Comparison of ENCODE assay signal across 8 cellular contexts in the genomic region with DNA sequence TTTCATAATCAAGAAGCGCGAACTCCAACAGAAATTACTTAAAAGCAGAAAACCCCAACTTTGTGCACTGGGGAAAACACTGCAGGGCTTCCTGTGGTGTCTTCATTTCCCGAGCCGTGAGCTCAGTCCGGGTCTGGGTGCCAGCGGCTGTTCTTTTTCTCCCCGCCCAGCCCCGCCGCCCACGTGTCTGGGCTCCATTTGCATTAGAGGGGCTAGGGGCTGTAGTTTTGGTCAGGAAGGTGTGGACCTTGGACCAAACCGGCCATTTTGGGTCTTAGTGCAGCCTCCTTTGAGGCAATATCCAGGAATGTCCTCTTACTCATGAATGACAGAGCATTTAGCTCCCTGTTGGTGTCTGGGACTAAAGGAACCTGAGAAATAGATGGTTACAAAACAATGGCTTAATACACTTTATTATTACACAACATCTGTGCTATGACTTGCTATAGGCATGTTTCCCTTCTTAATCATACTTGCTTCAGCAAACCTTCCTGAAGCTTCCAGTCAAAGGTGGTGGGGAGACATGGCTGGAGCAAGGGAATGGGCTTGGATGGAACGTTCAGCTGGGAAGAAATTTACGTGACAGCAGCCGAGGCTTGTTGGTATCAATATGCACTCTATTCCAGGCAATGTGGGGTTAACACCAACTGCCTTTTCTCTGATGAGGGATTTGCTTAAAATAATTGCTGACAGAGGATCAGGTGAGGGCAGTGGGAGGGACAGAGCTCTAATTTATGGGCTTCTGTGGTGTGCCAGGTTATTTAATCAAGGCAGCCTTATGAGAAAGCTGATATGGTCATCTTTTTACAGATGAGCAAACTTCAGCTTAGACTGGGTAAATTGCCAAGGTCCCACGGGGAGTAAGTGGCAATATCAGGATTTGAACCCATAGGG. TPM values are rescaled to one million over a fixed set of nuclear protein-coding genes. Genes with fewer than 3 reads are reported as not detected.
DNase-seq lines count a peak whose midpoint lies in the region; ATAC-seq and TF ChIP-seq lines count a peak whose summit lies in the region.

No MANE protein-coding gene starts in this region.

- ATAC-seq in HG03342 (IDR thresholded peaks at IDR 0.05; ENCODE audit: unreplicated experiment) (peak; percentile 21), GM19351 (IDR thresholded peaks at IDR 0.05; ENCODE audit: unreplicated experiment) (no peak), GM19452 (IDR thresholded peaks at IDR 0.05; ENCODE audit: unreplicated experiment) (no peak)

- intact Hi-C loops in prostate gland (cut with DNase I), result loop anchor here (5.0 kb wide), 3 partner anchors 50 to 65 kb away; partner anchors contain the start of gene MAD2L2

- WGBS in prostate gland, result 7% methylated on average over 15 of the region's 15 CpGs

- TF ChIP-seq POLR2A in prostate gland (IDR thresholded peaks at IDR 0.05), result peak; percentile 49

- H3K27ac ChIP-seq in right atrium auricular region (peak overlapping the region; percentile 85 to 86), prostate gland (peak overlapping the region; percentile 94 to 95)

- H3K9me3 ChIP-seq in right atrium auricular region (no peaks in the 10 kb centered on the region), prostate gland (no peaks in the 10 kb centered on the region)

- peaks cover 0 to 27% of the 10 kb centered on the region in 2 donors for H3K4me1 ChIP-seq in right atrium auricular region
- peaks cover 29% of the 10 kb centered on the region for H3K4me1 ChIP-seq in prostate gland (replicated peaks)

- no peaks in the 10 kb centered on the region for H3K36me3 ChIP-seq in right atrium auricular region
- H3K36me3 ChIP-seq in prostate gland, result no peaks in the 10 kb centered on the region

- H3K4me3 ChIP-seq in right atrium auricular region, result peak overlapping the region; percentile 63 to 90
- H3K4me3 ChIP-seq in prostate gland, result peak overlapping the region; percentile 68 to 72

- DNase-seq in DMS 273 treated with DMSO at 0.1 percent for 48 hours (lab: John Stamatoyannopoulos, UW), result peak; percentile 49
- DNase-seq in RKO (ENCODE audit: low spot score), result peak; percentile 89
- peak; percentile 94 for DNase-seq in amniotic epithelial cell (ENCODE audit: low read depth)
- DNase-seq in right atrium auricular region (ENCODE audit: low spot score), result peak; percentile 84
- peak; percentile 78 for DNase-seq in prostate gland (ENCODE audit: low spot score)

- H3K27me3 ChIP-seq in right atrium auricular region (no peaks in the 10 kb centered on the region), prostate gland (replicated peaks; ENCODE audit: insufficient read depth) (no peaks in the 10 kb centered on the region)

- TF ChIP-seq CTCF in right atrium auricular region (IDR thresholded peaks at IDR 0.05), result no peak
- no peak for TF ChIP-seq CTCF in prostate gland (IDR thresholded peaks at IDR 0.05)

RNA-seq across cellular contexts. Expression of gene AGTRAP, which starts 1.1 kb away (rescaled TPM):
- 10 to 100 TPM; 20.8 to 47.2 TPM for total RNA-seq in right atrium auricular region
- 100 to 1,000 TPM; 114 to 123 TPM for total RNA-seq in prostate gland

RNA-seq across cellular contexts. Expression of gene C1orf167, which starts 25.0 kb away (rescaled TPM):
- total RNA-seq in right atrium auricular region, result 1 to 10 TPM in 1 of 2 donors, under 1 TPM in 1; 0.85 to 1.7 TPM
- 1 to 10 TPM in 1 of 2 donors, not detected in 1; 10.0 TPM for total RNA-seq in prostate gland

RNA-seq across cellular contexts. Expression of gene DRAXIN, which starts 45.5 kb away (rescaled TPM):
- not detected for total RNA-seq in right atrium auricular region
- under 1 TPM; 0.05 to 0.51 TPM for total RNA-seq in prostate gland

RNA-seq across cellular contexts. Expression of gene MAD2L2, which starts 56.0 kb away (rescaled TPM):
- 10 to 100 TPM; 18.7 to 31.1 TPM for total RNA-seq in right atrium auricular region
- total RNA-seq in prostate gland, result 10 to 100 TPM; 37.3 to 67.8 TPM
